ENCODE assay signal across 1 cellular context in genomic region chr2:38598200-38598990, GRCh38.
TF ChIP-seq lines count a peak whose summit lies in the region.

No MANE protein-coding gene starts in this region.

TF ChIP-seq in HepG2, 621 proteins besides CTCF, POLR2A, EP300 and RAD21 (continued from another document and continues in another):
- TF ChIP-seq CBX1 (IDR thresholded peaks at IDR 0.05; ENCODE audit: low read depth) (no peak), ZNF652 (CRISPR knock-in tag; IDR thresholded peaks at IDR 0.05; ENCODE audit: borderline replicate concordance, low read depth) (peak; percentile 46; the same call in 1 of the 2 replicates), RBM22 (optimal IDR thresholded peaks at IDR 0.05; ENCODE audit: low read length) (peak; percentile 27), TFDP1 (CRISPR knock-in tag; IDR thresholded peaks at IDR 0.05; ENCODE audit: borderline replicate concordance) (no peak), ZNF646 (CRISPR knock-in tag; IDR thresholded peaks at IDR 0.05) (no peak), HDAC1 (CRISPR knock-in tag; IDR thresholded peaks at IDR 0.05) (no peak), ZBTB3 (CRISPR knock-in tag; IDR thresholded peaks at IDR 0.05; ENCODE audit: borderline replicate concordance, low read depth) (no peak), ZNF770 (CRISPR knock-in tag; IDR thresholded peaks at IDR 0.05) (no peak), BHLHE40 (IDR thresholded peaks at IDR 0.05; ENCODE audit: low read length) (no peak), TMF1 (CRISPR knock-in tag; IDR thresholded peaks at IDR 0.05; ENCODE audit: low read depth) (no peak), ZNF790 (CRISPR knock-in tag; IDR thresholded peaks at IDR 0.05; ENCODE audit: borderline replicate concordance) (no peak), ZNF775 (CRISPR knock-in tag; IDR thresholded peaks at IDR 0.05; ENCODE audit: borderline replicate concordance) (no peak), NFE2 (CRISPR knock-in tag; IDR thresholded peaks at IDR 0.05) (no peak), TP53 (CRISPR knock-in tag; conservative IDR thresholded peaks at IDR 0.05) (no peak), ZNF292 (CRISPR knock-in tag; IDR thresholded peaks at IDR 0.05; ENCODE audit: borderline replicate concordance, low read depth) (no peak), ZNF431 (CRISPR knock-in tag; IDR thresholded peaks at IDR 0.05; ENCODE audit: borderline replicate concordance, low read depth) (no peak), GABPB1 (CRISPR knock-in tag; IDR thresholded peaks at IDR 0.05) (no peak), DRAP1 (CRISPR knock-in tag; IDR thresholded peaks at IDR 0.05) (peak; percentile 2; the same call in 1 of the 2 replicates), KLF13 (CRISPR knock-in tag; IDR thresholded peaks at IDR 0.05) (no peak), ZNF83 (CRISPR knock-in tag; IDR thresholded peaks at IDR 0.05; ENCODE audit: borderline replicate concordance) (no peak), ZGPAT (CRISPR knock-in tag; IDR thresholded peaks at IDR 0.05) (no peak), PPARG (CRISPR knock-in tag; conservative IDR thresholded peaks at IDR 0.05) (no peak), CREB1 (IDR thresholded peaks at IDR 0.05) (peak; percentile 43; the same call in 1 of the 2 replicates), CREB1 (CRISPR knock-in tag; IDR thresholded peaks at IDR 0.05) (no peak), MTF2 (CRISPR knock-in tag; IDR thresholded peaks at IDR 0.05; ENCODE audit: borderline replicate concordance) (no peak), ZNF678 (CRISPR knock-in tag; IDR thresholded peaks at IDR 0.05) (no peak), NFIB (CRISPR knock-in tag; IDR thresholded peaks at IDR 0.05; ENCODE audit: borderline replicate concordance) (no peak), BRF2 (CRISPR knock-in tag; IDR thresholded peaks at IDR 0.05) (no peak), AHDC1 (CRISPR knock-in tag; IDR thresholded peaks at IDR 0.05; ENCODE audit: borderline replicate concordance) (0 out of 2 replicates have a peak, but pooled peaks have one; percentile 25), ZFP62 (CRISPR knock-in tag; IDR thresholded peaks at IDR 0.05) (no peak), AGO2 (optimal IDR thresholded peaks at IDR 0.05; ENCODE audit: low read depth, low read length) (peak; percentile 16), ZBTB7B (CRISPR knock-in tag; IDR thresholded peaks at IDR 0.05) (no peak), ZNF234 (CRISPR knock-in tag; conservative IDR thresholded peaks at IDR 0.05) (no peak), ATF7 (IDR thresholded peaks at IDR 0.05) (peak; percentile 92), ATF7 (CRISPR knock-in tag; IDR thresholded peaks at IDR 0.05) (no peak), ZIK1 (CRISPR knock-in tag; IDR thresholded peaks at IDR 0.05; ENCODE audit: borderline replicate concordance, low read depth) (no peak), CCAR2 (optimal IDR thresholded peaks at IDR 0.05; ENCODE audit: low read depth, low read length) (no peak), RBFOX2 (IDR thresholded peaks at IDR 0.05; ENCODE audit: low read depth, low read length) (peak; percentile 66), E2F2 (CRISPR knock-in tag; IDR thresholded peaks at IDR 0.05; ENCODE audit: borderline replicate concordance) (no peak), ZNF20 (CRISPR knock-in tag; IDR thresholded peaks at IDR 0.05) (no peak), HHEX (CRISPR knock-in tag; IDR thresholded peaks at IDR 0.05) (no peak), FOXO4 (CRISPR knock-in tag; conservative IDR thresholded peaks at IDR 0.05) (0 out of 2 replicates have a peak, but pooled peaks have one; percentile 67), IKZF4 (CRISPR knock-in tag; IDR thresholded peaks at IDR 0.05; ENCODE audit: borderline replicate concordance, low read depth, not compliant biosample characterization) (no peak), SMARCC2 (IDR thresholded peaks at IDR 0.05) (no peak)
